In genomic region chr3:13347390-13347966, GRCh38 we compare ENCODE assay signal across 11 cellular contexts.
DNase-seq lines count a peak whose midpoint lies in the region; FAIRE-seq and TF ChIP-seq lines count a peak whose summit lies in the region.
"Had no signal": no experiment of that assay in that cellular context is flagged by ENCODE, and none has a peak within 500 bp of the region (broad histone marks: within the 10 kb centered on the region; RNA-seq: fewer than 3 reads in every experiment).

No MANE protein-coding gene starts in this region.

- no peak for TF ChIP-seq CTCF in brain microvascular endothelial cell (IDR thresholded peaks at IDR 0.05; ENCODE audit: low read depth, low read length, missing control alignments)

- peaks cover 12% of the 10 kb centered on the region for H3K9me3 ChIP-seq in BLaER1
- H3K9me3 ChIP-seq: HAP-1 had no signal

- no peak overlapping the region for H3K56ac ChIP-seq in mesendoderm (ENCODE audit: low read length)

- peak overlapping the region; percentile 42 for H3K18ac ChIP-seq in mesendoderm (ENCODE audit: low read length)

- H3K4me2 ChIP-seq in BLaER1 (peak overlapping the region; percentile 91), mesendoderm (ENCODE audit: low read length) (no peak overlapping the region)

- H3K36me3 ChIP-seq in BLaER1 (peaks cover 54% of the 10 kb centered on the region), H7 (replicated peaks; ENCODE audit: control insufficient read depth, insufficient read depth, low read length) (peaks cover 14% of the 10 kb centered on the region), brain microvascular endothelial cell (replicated peaks) (no peaks in the 10 kb centered on the region), mesendoderm (ENCODE audit: control insufficient read depth, insufficient read depth, low read length) (no peaks in the 10 kb centered on the region)

- no peak overlapping the region for H3K23ac ChIP-seq in mesendoderm (ENCODE audit: low read length)

- WGBS in mesendoderm (ENCODE audit: extremely low coverage, insufficient coverage, low lambda C conversion rate), result no CpG with 5 or more reads among the region's 15 CpGs

- H3K4me3 ChIP-seq in BLaER1, result peak overlapping the region; percentile 43
- H3K4me3 ChIP-seq in H7 (ENCODE audit: insufficient read depth, low read depth, low read length), result no peak overlapping the region
- H3K4me3 ChIP-seq in brain microvascular endothelial cell (ENCODE audit: low read depth, low read length), result no peak overlapping the region
- H3K4me3 ChIP-seq in mesendoderm (ENCODE audit: low read length), result no peak overlapping the region
- H3K4me3 ChIP-seq: HAP-1 had no signal

- H2AK5ac ChIP-seq in mesendoderm (ENCODE audit: low read length), result no peak overlapping the region

- H3K4me1 ChIP-seq in BLaER1 (peaks cover 100% of the 10 kb centered on the region), mesendoderm (ENCODE audit: control insufficient read depth, low read depth, low read length) (peaks cover 4% of the 10 kb centered on the region)
- H3K4me1 ChIP-seq: HAP-1 had no signal

- H3K4ac ChIP-seq in mesendoderm (ENCODE audit: low read depth, low read length), result no peak overlapping the region

- H4K8ac ChIP-seq in mesendoderm (ENCODE audit: low read depth, low read length), result no peak overlapping the region

- H2BK15ac ChIP-seq in mesendoderm (replicated peaks; ENCODE audit: low read depth), result no peak overlapping the region

- FAIRE-seq in HTR-8/SVneo (lab: Jason Lieb, UNC), result no peak

- H3K27ac ChIP-seq in BLaER1 (peak overlapping the region; percentile 79), brain microvascular endothelial cell (no peak overlapping the region), mesendoderm (ENCODE audit: low read depth, low read length) (peak overlapping the region; percentile 66)

- no peaks in the 10 kb centered on the region for H3K79me2 ChIP-seq in mesendoderm (ENCODE audit: control insufficient read depth, insufficient read depth, low read length)

- DNase-seq in H7 (peak; percentile 79), brain microvascular endothelial cell (peak; percentile 53), mesendoderm (peak; percentile 79), DMS114 treated with DMSO at 0.1 percent for 48 hours (lab: John Stamatoyannopoulos, UW; ENCODE audit: unreplicated experiment) (no peak), NCI-H146 (lab: John Stamatoyannopoulos, UW) (no peak), HT-29 (ENCODE audit: low spot score) (no peak), HTR-8/SVneo (ENCODE audit: insufficient read length, low spot score) (no peak)
- DNase-seq: foreskin melanocyte, NCI-H1105 treated with DMSO at 0.1 percent for 48 hours had no signal

- no peak overlapping the region for H2BK120ac ChIP-seq in mesendoderm (ENCODE audit: low read depth, low read length)

- in situ Hi-C loops in brain microvascular endothelial cell (cut with HindIII; ENCODE audit: low pct_ligation_motif_present, low sequenced_read_pairs), result no loop called here

- peaks cover 81% of the 10 kb centered on the region for H4K20me1 ChIP-seq in BLaER1

- H3K27me3 ChIP-seq in BLaER1 (no peaks in the 10 kb centered on the region), H7 (ENCODE audit: control insufficient read depth, insufficient read depth, low read length) (no peaks in the 10 kb centered on the region), brain microvascular endothelial cell (replicated peaks) (no peaks in the 10 kb centered on the region), mesendoderm (ENCODE audit: insufficient read depth, low read length, poor library complexity) (no peaks in the 10 kb centered on the region)

- no peaks in the 10 kb centered on the region for H3K79me1 ChIP-seq in mesendoderm (ENCODE audit: low read length)

- no peak overlapping the region for H4K5ac ChIP-seq in mesendoderm (ENCODE audit: low read length)

- no peak overlapping the region for H2BK5ac ChIP-seq in mesendoderm (ENCODE audit: low read length)

- peak overlapping the region; percentile 54 for H3K9ac ChIP-seq in BLaER1
- no peak overlapping the region for H3K9ac ChIP-seq in mesendoderm (ENCODE audit: low read length)

Comparison
In these comparisons a context has a peak if more than half of its experiments do, and no peak if none do; other contexts are left out.
1. DNase-seq: peak in H7 (single experiment), brain microvascular endothelial cell (single experiment) and mesendoderm (single experiment); none in DMS114 treated with DMSO at 0.1 percent for 48 hours (single experiment), NCI-H146 (single experiment), HT-29 (single experiment) and HTR-8/SVneo (single experiment).